ENCODE assay signal across 8 cellular contexts in the genomic region with DNA sequence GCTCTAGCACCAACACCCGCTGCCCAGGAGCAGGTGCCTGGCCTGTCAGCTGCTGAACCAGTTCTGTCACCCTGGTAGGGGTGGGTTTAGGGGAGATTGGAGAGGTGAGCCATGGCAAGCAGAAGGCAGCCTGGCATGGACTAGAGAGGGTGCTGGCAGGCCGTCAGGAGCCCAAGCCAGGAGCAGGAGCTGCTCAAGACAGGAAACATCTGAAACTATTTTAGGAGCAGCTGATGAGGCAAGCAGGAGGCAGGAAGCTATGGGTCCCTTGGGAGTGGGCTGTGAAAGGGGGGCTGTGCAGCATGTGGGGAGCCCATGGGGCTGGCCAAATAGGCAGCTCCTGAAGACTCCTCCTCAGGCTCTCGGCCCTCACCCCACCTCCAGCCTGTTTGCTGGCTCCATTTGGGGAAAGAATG. TPM values are rescaled to one million over a fixed set of nuclear protein-coding genes. Genes with fewer than 3 reads are reported as not detected.
DNase-seq lines count a peak whose midpoint lies in the region; ATAC-seq and TF ChIP-seq lines count a peak whose summit lies in the region.

No MANE protein-coding gene starts in this region.

- peak overlapping the region; percentile 69 to 92 for H3K27ac ChIP-seq in lung (ENCODE audit: low read depth in 1 of 2, low read length in 1 of 2)

- 8 to 25% methylated on average over 3 of the region's 3 CpGs for WGBS in lung, 2 donors

- no peak overlapping the region for H3K4me3 ChIP-seq in lung

- H3K27me3 ChIP-seq in lung (ENCODE audit: control insufficient read depth, insufficient read depth), result no peaks in the 10 kb centered on the region

- H3K4me1 Mint-ChIP-seq in central memory CD8-positive, alpha-beta T cell, result peaks cover 35% of the 10 kb centered on the region
- peaks cover 20% of the 10 kb centered on the region for H3K4me1 Mint-ChIP-seq in type B pancreatic cell (ENCODE audit: unreplicated experiment)

- TF ChIP-seq CTCF in lung (IDR thresholded peaks at IDR 0.05; ENCODE audit: control extremely low read depth, extremely low read depth), result no peak
- TF ChIP-seq CTCF in type B pancreatic cell (conservative IDR thresholded peaks at IDR 0.05), result no peak

- H3K9me3 Mint-ChIP-seq in central memory CD8-positive, alpha-beta T cell, result no peaks in the 10 kb centered on the region
- H3K9me3 Mint-ChIP-seq in type B pancreatic cell, result no peaks in the 10 kb centered on the region

- peak overlapping the region; percentile 19 for H3K4me3 Mint-ChIP-seq in central memory CD8-positive, alpha-beta T cell
- H3K4me3 Mint-ChIP-seq in type B pancreatic cell, result peak overlapping the region; percentile 88

- H3K4me1 ChIP-seq in lung (ENCODE audit: control insufficient read depth in 2 of 2, insufficient read depth in 2 of 2, low read length in 2 of 2), result peaks cover 22 to 38% of the 10 kb centered on the region in 2 donors

- H3K36me3 ChIP-seq in lung (ENCODE audit: control insufficient read depth in 2 of 2, insufficient read depth in 2 of 2, low read length in 2 of 2), result peaks cover 0 to 15% of the 10 kb centered on the region in 2 donors

- H3K36me3 Mint-ChIP-seq in central memory CD8-positive, alpha-beta T cell (ENCODE audit: insufficient read depth), result peaks cover 17% of the 10 kb centered on the region
- no peaks in the 10 kb centered on the region for H3K36me3 Mint-ChIP-seq in type B pancreatic cell

- H3K9me3 ChIP-seq in lung (ENCODE audit: control insufficient read depth in 2 of 2, insufficient read depth in 1 of 2, low read length in 1 of 2), result no peaks in the 10 kb centered on the region

- DNase-seq in DMS53 treated with DMSO at 0.1 percent for 48 hours (lab: John Stamatoyannopoulos, UW; ENCODE audit: unreplicated experiment), result peak; percentile 21
- DNase-seq in NCI-H2029 (lab: John Stamatoyannopoulos, UW), result peak; percentile 63
- no peak for DNase-seq in central memory CD8-positive, alpha-beta T cell (ENCODE audit: low spot score in 2 of 2)
- DNase-seq in lung (ENCODE audit: low spot score), result no peak
- no peak for DNase-seq in type B pancreatic cell (ENCODE audit: extremely low spot score, unreplicated experiment)
- DNase-seq in OCI-M1 (lab: John Stamatoyannopoulos, UW), result no peak

- ATAC-seq in central memory CD8-positive, alpha-beta T cell (replicated peaks; ENCODE audit: extremely low read depth, poor library complexity, severe bottlenecking), result no peak
- ATAC-seq in lung (ENCODE audit: insufficient read depth, low FRiP score) (no peak), HG03432 (IDR thresholded peaks at IDR 0.05; ENCODE audit: unreplicated experiment) (no peak), GM21447 (IDR thresholded peaks at IDR 0.05; ENCODE audit: unreplicated experiment) (no peak)

- peak overlapping the region; percentile 72 for H3K27ac Mint-ChIP-seq in central memory CD8-positive, alpha-beta T cell (ENCODE audit: low read depth)
- H3K27ac Mint-ChIP-seq in type B pancreatic cell, result peak overlapping the region; percentile 43

- H3K27me3 Mint-ChIP-seq in central memory CD8-positive, alpha-beta T cell, result no peaks in the 10 kb centered on the region
- peaks cover 33% of the 10 kb centered on the region for H3K27me3 Mint-ChIP-seq in type B pancreatic cell

RNA-seq across cellular contexts. Expression of a gene that starts 2.3 kb away (rescaled TPM):
- total RNA-seq in lung, result 1 to 10 TPM; 6.1 to 7.1 TPM
- polyA plus RNA-seq in lung, result 10 to 100 TPM in 1 of 2 donors, 1 to 10 TPM in 1; 6.8 to 10.8 TPM
- total RNA-seq in type B pancreatic cell (ENCODE audit: low replicate concordance), result 0.45 and 6.7 TPM in 2 replicates

RNA-seq across cellular contexts. Expression of a gene that starts 5.7 kb away (rescaled TPM):
- total RNA-seq in lung, result 10 to 100 TPM in 1 of 2 donors, 1 to 10 TPM in 1; 7.8 to 27.0 TPM
- 1 to 10 TPM; 6.3 to 9.8 TPM for polyA plus RNA-seq in lung
- 0.29 TPM in 1 of 2 replicates, not detected in the other for total RNA-seq in type B pancreatic cell (ENCODE audit: low replicate concordance)

RNA-seq across cellular contexts. Expression of a gene that starts 8.4 kb away (rescaled TPM):
- total RNA-seq in lung, result 100 to 1,000 TPM in 1 of 2 donors, 10 to 100 TPM in 1; 79.4 to 112 TPM
- 10 to 100 TPM; 53.0 to 72.4 TPM for polyA plus RNA-seq in lung
- total RNA-seq in type B pancreatic cell (ENCODE audit: low replicate concordance), result 4.6 and 8.2 TPM in 2 replicates

RNA-seq across cellular contexts. Expression of a gene that starts 19.0 kb away (rescaled TPM):
- total RNA-seq in lung (10 to 100 TPM; 38.7 to 54.9 TPM), type B pancreatic cell (ENCODE audit: low replicate concordance) (40.3 and 42.5 TPM in 2 replicates)
- polyA plus RNA-seq in lung, result 10 to 100 TPM; 16.1 to 26.3 TPM

RNA-seq across cellular contexts. Expression of a gene that starts 51.0 kb away (rescaled TPM):
- total RNA-seq in lung, result 1 to 10 TPM; 2.7 to 3.2 TPM
- 1 to 10 TPM; 1.8 to 2.1 TPM for polyA plus RNA-seq in lung
- total RNA-seq in type B pancreatic cell (ENCODE audit: low replicate concordance), result 7.5 and 23.0 TPM in 2 replicates

Comparison
In these comparisons a context has a peak if more than half of its experiments do, and no peak if none do; other contexts are left out.
1. DNase-seq: peak in DMS53 treated with DMSO at 0.1 percent for 48 hours (single experiment) and NCI-H2029 (single experiment); none in central memory CD8-positive, alpha-beta T cell (0 of 2), lung (single experiment), type B pancreatic cell (single experiment) and OCI-M1 (single experiment).